Comparison of ENCODE assay signal across 8 cellular contexts in the genomic region with DNA sequence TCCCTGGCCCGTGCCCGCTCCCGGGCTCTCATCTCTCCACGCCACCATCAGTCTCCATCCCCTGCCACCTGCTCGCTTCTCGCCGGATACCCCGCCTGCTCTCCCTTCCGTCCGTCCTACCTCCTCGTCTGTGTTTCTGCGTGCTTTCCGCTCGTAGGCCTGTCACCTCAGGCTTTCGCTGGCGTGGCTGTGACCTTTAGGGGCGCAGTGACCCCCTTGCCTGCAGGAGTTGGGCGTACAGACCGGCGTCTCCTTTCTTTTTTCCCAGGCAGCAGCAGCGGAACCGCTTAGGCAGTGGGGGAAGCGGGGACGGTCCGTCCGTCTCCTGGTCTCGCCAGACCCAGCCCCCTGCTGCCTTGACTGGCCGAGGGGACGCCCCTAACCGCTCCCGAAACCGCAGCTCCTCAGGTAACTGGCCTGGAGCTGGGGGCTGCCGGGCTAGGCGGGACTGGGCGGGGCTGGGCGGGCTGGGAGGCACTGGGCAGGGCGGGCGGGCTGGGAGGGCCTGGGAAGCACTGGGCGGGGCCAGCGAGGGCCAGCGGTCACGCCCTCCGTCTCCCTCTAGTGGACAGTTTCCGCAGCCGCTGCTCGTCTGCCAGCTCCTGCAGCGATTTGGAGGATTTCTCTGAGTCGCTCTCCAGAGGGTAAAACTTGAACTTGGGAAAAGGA. TPM values are rescaled to one million over a fixed set of nuclear protein-coding genes. Genes with fewer than 3 reads are reported as not detected.
A peak's percentile ranks its signal among the peaks of the same experiment; 100 is the strongest.
DNase-seq lines count a peak whose midpoint lies in the region; ATAC-seq and TF ChIP-seq lines count a peak whose summit lies in the region.

No MANE protein-coding gene starts in this region.

- intact Hi-C loops in left colon (cut with DNase I, micrococcal nuclease) = no loop called here

- peak overlapping the region; percentile 69 for H3K27ac Mint-ChIP-seq in chondrocyte (ENCODE audit: unreplicated experiment)

- peaks cover 17% of the 10 kb centered on the region for H3K4me1 Mint-ChIP-seq in chondrocyte (ENCODE audit: low read depth)

- peak; percentile 69 for DNase-seq in COR-L47 (lab: John Stamatoyannopoulos, UW)
- peak; percentile 78 for DNase-seq in NCI-H2171 (lab: John Stamatoyannopoulos, UW)
- DNase-seq in activated CD4-positive, alpha-beta T cell treated with anti-CD3 and anti-CD28 coated beads for 24 hours (ENCODE audit: low read depth in 2 of 2) = peak; percentile 74 to 78
- DNase-seq in chondrocyte (ENCODE audit: low spot score) = no peak
- peak; percentile 69 to 89 for DNase-seq in left colon
- peak; percentile 73 to 80 for DNase-seq in stimulated activated CD4-positive, alpha-beta T cell treated with anti-CD3 and anti-CD28 coated beads, Interleukin-1b, Interleukin-23, amount 100 ng/mL, for 4 hours (ENCODE audit: low read depth in 2 of 2)

- peaks cover 11% of the 10 kb centered on the region for H3K27me3 Mint-ChIP-seq in chondrocyte (ENCODE audit: low read depth)

- TF ChIP-seq CTCF in chondrocyte (IDR thresholded peaks at IDR 0.05) = peak; percentile 94

- no peaks in the 10 kb centered on the region for H3K9me3 Mint-ChIP-seq in chondrocyte (ENCODE audit: low read depth)

- ATAC-seq in HG02588 (IDR thresholded peaks at IDR 0.05; ENCODE audit: unreplicated experiment) (peak; percentile 55), left colon (peak; percentile 67), GM18520 (IDR thresholded peaks at IDR 0.05; ENCODE audit: unreplicated experiment) (no peak)

- peaks cover 3% of the 10 kb centered on the region for H3K36me3 Mint-ChIP-seq in chondrocyte (ENCODE audit: low read depth)

- H3K4me3 Mint-ChIP-seq in chondrocyte (ENCODE audit: unreplicated experiment) = peak overlapping the region; percentile 84

RNA-seq across cellular contexts. Expression of gene PGLYRP1, which starts 6.3 kb away (rescaled TPM):
- not detected in 3 replicates for total RNA-seq in chondrocyte
- not detected for total RNA-seq in left colon

RNA-seq across cellular contexts. Expression of gene CCDC61, which starts 21.3 kb away (rescaled TPM):
- total RNA-seq in chondrocyte (7.2 to 8.4 TPM (median 7.8 TPM) in 3 replicates), left colon (10 to 100 TPM; 16.4 to 20.6 TPM)

RNA-seq across cellular contexts. Expression of gene IGFL4, which starts 24.2 kb away (rescaled TPM):
- total RNA-seq in chondrocyte (0.15 TPM in 1 of 3 replicates, not detected in the others), left colon (not detected)

RNA-seq across cellular contexts. Expression of gene NOVA2, which starts 42.9 kb away (rescaled TPM):
- total RNA-seq in chondrocyte = 0.10 to 0.22 TPM (median 0.18 TPM) in 3 replicates
- total RNA-seq in left colon = 1 to 10 TPM in 1 of 2 donors, under 1 TPM in 1; 0.79 to 1.2 TPM
